ENCODE assay signal across 1 cellular context in the genomic region with DNA sequence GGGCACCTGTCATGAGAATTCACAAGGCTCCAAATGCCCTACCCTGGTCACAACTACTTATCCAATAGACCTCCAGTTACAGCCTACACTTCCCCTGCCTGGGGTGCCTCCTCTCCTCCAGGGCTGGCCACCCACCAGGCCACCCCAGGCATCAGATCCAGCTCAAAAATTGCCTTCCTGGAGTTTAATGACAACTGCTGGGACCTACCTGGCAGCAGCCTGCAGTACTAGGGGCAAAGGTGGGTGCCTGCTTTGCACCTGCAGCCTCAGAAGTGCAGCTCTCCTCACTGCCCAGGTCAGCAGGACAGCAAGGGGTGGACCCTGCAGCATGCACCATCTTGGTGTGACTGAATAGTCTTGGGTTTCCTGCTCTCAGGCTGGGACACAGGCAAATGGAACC.
TF ChIP-seq lines count a peak whose summit lies in the region.

No MANE protein-coding gene starts in this region.

TF ChIP-seq in endothelial cell of umbilical vein, 7 proteins besides CTCF, POLR2A, EP300 and RAD21:
- TF ChIP-seq POLR2AphosphoS5 (IDR thresholded peaks at IDR 0.05; ENCODE audit: insufficient read depth, low read depth, low read length) (no peak), GATA2 (IDR thresholded peaks at IDR 0.05; ENCODE audit: insufficient read depth, insufficient read length, low read depth, low read length) (no peak), JUN (IDR thresholded peaks at IDR 0.05; ENCODE audit: borderline replicate concordance, insufficient read depth, insufficient read length, low read depth) (no peak), EZH2 (IDR thresholded peaks at IDR 0.05; ENCODE audit: borderline replicate concordance, low read depth, low read length, severe bottlenecking) (no peak), MYC (IDR thresholded peaks at IDR 0.05; ENCODE audit: low read depth, low read length) (no peak), FOS (IDR thresholded peaks at IDR 0.05; ENCODE audit: borderline replicate concordance, insufficient read depth, low read length) (no peak)
- TF ChIP-seq, protein P1, sequence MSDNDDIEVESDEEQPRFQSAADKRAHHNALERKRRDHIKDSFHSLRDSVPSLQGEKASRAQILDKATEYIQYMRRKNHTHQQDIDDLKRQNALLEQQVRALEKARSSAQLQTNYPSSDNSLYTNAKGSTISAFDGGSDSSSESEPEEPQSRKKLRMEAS (IDR thresholded peaks at IDR 0.05; ENCODE audit: insufficient read depth, insufficient read length): no peak
